In genomic region chr22:20430641-20431519, GRCh38 we compare ENCODE assay signal across 1 cellular context.
TF ChIP-seq lines count a peak whose summit lies in the region.

No MANE protein-coding gene starts in this region.

TF ChIP-seq in A549, 52 proteins besides CTCF, POLR2A, EP300 and RAD21 (continued from another document):
- TF ChIP-seq E2F6 (IDR thresholded peaks at IDR 0.05; ENCODE audit: borderline replicate concordance, low read depth) (peak; percentile 70; the same call in 1 of the 2 replicates), BHLHE40 (IDR thresholded peaks at IDR 0.05; ENCODE audit: low read depth, low read length) (peak; percentile 63), EHMT2 (IDR thresholded peaks at IDR 0.05; ENCODE audit: low read depth) (no peak), CEBPB (IDR thresholded peaks at IDR 0.05) (no peak), BCL3 (IDR thresholded peaks at IDR 0.05) (no peak), USF2 (IDR thresholded peaks at IDR 0.05) (no peak), ZFP36 (IDR thresholded peaks at IDR 0.05; ENCODE audit: borderline replicate concordance, partially characterized antibody) (no peak), RCOR1 (IDR thresholded peaks at IDR 0.05; ENCODE audit: low read depth, low read length) (no peak), MAX (IDR thresholded peaks at IDR 0.05) (peak; percentile 78), GATA3 (IDR thresholded peaks at IDR 0.05; ENCODE audit: borderline replicate concordance) (no peak), HDAC2 (IDR thresholded peaks at IDR 0.05) (no peak), HOXB5 (CRISPR knock-in tag; IDR thresholded peaks at IDR 0.05) (no peak), FOSB (CRISPR knock-in tag; IDR thresholded peaks at IDR 0.05) (no peak), MAZ (IDR thresholded peaks at IDR 0.05; ENCODE audit: borderline replicate concordance, low read depth, low read length) (no peak)
